In the genomic region with DNA sequence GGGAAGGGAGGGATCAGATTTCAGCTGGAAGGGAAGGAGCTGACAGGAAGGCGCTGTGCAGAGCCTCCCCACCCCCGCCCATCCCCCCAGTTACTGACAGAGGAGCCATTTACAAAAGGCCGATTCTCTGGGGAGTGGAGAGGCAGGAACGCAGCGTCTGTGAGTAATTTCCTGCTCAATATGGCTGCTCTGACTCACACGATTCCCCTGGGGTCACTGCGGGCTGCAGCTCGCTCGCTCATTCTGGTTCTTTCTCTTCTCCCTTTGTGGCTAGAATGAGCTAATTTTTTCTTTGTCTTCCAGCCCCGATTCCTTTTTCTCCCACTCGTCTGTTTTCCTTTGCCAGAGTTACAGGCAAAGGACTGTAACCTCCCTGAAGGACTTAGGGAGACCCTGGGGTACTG, we compare ENCODE assay signal across 1 cellular context.
TF ChIP-seq lines count a peak whose summit lies in the region.

No MANE protein-coding gene starts in this region.

TF ChIP-seq in HEK293, 187 proteins besides CTCF, POLR2A, EP300 and RAD21 (continued from another document and continues in another):
- TF ChIP-seq ZNF510 (tag by site-specific recombination; IDR thresholded peaks at IDR 0.05; ENCODE audit: insufficient replicate concordance) (no peak), ZNF394 (tag by site-specific recombination; IDR thresholded peaks at IDR 0.05; ENCODE audit: borderline replicate concordance) (peak; percentile 75; the same call in 1 of the 2 replicates), YY2 (tag by site-specific recombination; IDR thresholded peaks at IDR 0.05) (peak; percentile 42; the same call in 1 of the 2 replicates), ZNF157 (tag by site-specific recombination; IDR thresholded peaks at IDR 0.05) (no peak), ZNF202 (tag by site-specific recombination; IDR thresholded peaks at IDR 0.05; ENCODE audit: borderline replicate concordance) (no peak), GLIS1 (tag by site-specific recombination; IDR thresholded peaks at IDR 0.05) (peak; percentile 55), ZNF121 (tag by site-specific recombination; IDR thresholded peaks at IDR 0.05) (no peak), ZNF24 (tag by site-specific recombination; IDR thresholded peaks at IDR 0.05) (peak; percentile 49; the same call in 1 of the 2 replicates), SETDB1 (IDR thresholded peaks at IDR 0.05; ENCODE audit: insufficient read length, low read length) (no peak), ZNF239 (tag by site-specific recombination; IDR thresholded peaks at IDR 0.05) (no peak), ZFP3 (tag by site-specific recombination; IDR thresholded peaks at IDR 0.05; ENCODE audit: low read depth) (no peak), ZNF664 (tag by site-specific recombination; IDR thresholded peaks at IDR 0.05) (no peak), ZNF140 (tag by site-specific recombination; IDR thresholded peaks at IDR 0.05) (no peak), ZNF112 (tag by site-specific recombination; IDR thresholded peaks at IDR 0.05) (no peak), ZNF341 (tag by site-specific recombination; IDR thresholded peaks at IDR 0.05; ENCODE audit: low read depth) (peak; percentile 22), ZNF404 (tag by site-specific recombination; IDR thresholded peaks at IDR 0.05) (no peak), ZBTB20 (tag by site-specific recombination; IDR thresholded peaks at IDR 0.05) (peak; percentile 35; the same call in 1 of the 2 replicates), KLF9 (tag by site-specific recombination; IDR thresholded peaks at IDR 0.05; ENCODE audit: low read depth) (peak; percentile 62; the same call in 1 of the 2 replicates), MEIS1 (CRISPR knock-in tag; IDR thresholded peaks at IDR 0.05; ENCODE audit: borderline replicate concordance) (no peak), ZNF548 (tag by site-specific recombination; IDR thresholded peaks at IDR 0.05) (no peak), ZNF747 (tag by site-specific recombination; IDR thresholded peaks at IDR 0.05) (no peak), ZNF596 (tag by site-specific recombination; IDR thresholded peaks at IDR 0.05) (peak; percentile 81), KLF7 (tag by site-specific recombination; IDR thresholded peaks at IDR 0.05; ENCODE audit: borderline replicate concordance) (peak; percentile 84; the same call in 1 of the 2 replicates), ZNF48 (tag by site-specific recombination; IDR thresholded peaks at IDR 0.05) (no peak), ZNF19 (tag by site-specific recombination; IDR thresholded peaks at IDR 0.05; ENCODE audit: low read depth) (no peak), ZNF777 (tag by site-specific recombination; IDR thresholded peaks at IDR 0.05; ENCODE audit: borderline replicate concordance) (no peak), ZNF830 (tag by site-specific recombination; IDR thresholded peaks at IDR 0.05; ENCODE audit: low read depth) (no peak), HOXC10 (CRISPR knock-in tag; IDR thresholded peaks at IDR 0.05) (no peak), MZF1 (tag by site-specific recombination; IDR thresholded peaks at IDR 0.05; ENCODE audit: borderline replicate concordance) (0 out of 2 replicates have a peak, but pooled peaks have one; percentile 49), SP7 (tag by site-specific recombination; IDR thresholded peaks at IDR 0.05) (peak; percentile 90), ZNF677 (tag by site-specific recombination; IDR thresholded peaks at IDR 0.05) (no peak), ZNF426 (tag by site-specific recombination; IDR thresholded peaks at IDR 0.05) (no peak), ZBTB48 (tag by site-specific recombination; IDR thresholded peaks at IDR 0.05) (no peak; the same call in 1 of the 2 replicates), TRIM28 (IDR thresholded peaks at IDR 0.05; ENCODE audit: borderline replicate concordance, low read length) (peak; percentile 92), GLIS2 (tag by site-specific recombination; IDR thresholded peaks at IDR 0.05) (0 out of 2 replicates have a peak, but pooled peaks have one; percentile 40), ZBTB1 (tag by site-specific recombination; IDR thresholded peaks at IDR 0.05) (peak; percentile 59; the same call in 1 of the 2 replicates), TCF7L2 (IDR thresholded peaks at IDR 0.05; ENCODE audit: borderline replicate concordance, low read depth, low read length) (no peak), ZFP69B (tag by site-specific recombination; IDR thresholded peaks at IDR 0.05) (0 out of 2 replicates have a peak, but pooled peaks have one; percentile 22)
- TF ChIP-seq, protein P1, sequence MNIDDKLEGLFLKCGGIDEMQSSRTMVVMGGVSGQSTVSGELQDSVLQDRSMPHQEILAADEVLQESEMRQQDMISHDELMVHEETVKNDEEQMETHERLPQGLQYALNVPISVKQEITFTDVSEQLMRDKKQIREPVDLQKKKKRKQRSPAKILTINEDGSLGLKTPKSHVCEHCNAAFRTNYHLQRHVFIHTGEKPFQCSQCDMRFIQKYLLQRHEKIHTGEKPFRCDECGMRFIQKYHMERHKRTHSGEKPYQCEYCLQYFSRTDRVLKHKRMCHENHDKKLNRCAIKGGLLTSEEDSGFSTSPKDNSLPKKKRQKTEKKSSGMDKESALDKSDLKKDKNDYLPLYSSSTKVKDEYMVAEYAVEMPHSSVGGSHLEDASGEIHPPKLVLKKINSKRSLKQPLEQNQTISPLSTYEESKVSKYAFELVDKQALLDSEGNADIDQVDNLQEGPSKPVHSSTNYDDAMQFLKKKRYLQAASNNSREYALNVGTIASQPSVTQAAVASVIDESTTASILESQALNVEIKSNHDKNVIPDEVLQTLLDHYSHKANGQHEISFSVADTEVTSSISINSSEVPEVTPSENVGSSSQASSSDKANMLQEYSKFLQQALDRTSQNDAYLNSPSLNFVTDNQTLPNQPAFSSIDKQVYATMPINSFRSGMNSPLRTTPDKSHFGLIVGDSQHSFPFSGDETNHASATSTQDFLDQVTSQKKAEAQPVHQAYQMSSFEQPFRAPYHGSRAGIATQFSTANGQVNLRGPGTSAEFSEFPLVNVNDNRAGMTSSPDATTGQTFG (tag by site-specific recombination; IDR thresholded peaks at IDR 0.05; ENCODE audit: borderline replicate concordance) = no peak
- TF ChIP-seq, protein P2, sequence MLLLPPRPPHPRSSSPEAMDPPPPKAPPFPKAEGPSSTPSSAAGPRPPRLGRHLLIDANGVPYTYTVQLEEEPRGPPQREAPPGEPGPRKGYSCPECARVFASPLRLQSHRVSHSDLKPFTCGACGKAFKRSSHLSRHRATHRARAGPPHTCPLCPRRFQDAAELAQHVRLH (tag by site-specific recombination; IDR thresholded peaks at IDR 0.05) = no peak; the same call in 1 of the 2 replicates
- TF ChIP-seq, protein P3, sequence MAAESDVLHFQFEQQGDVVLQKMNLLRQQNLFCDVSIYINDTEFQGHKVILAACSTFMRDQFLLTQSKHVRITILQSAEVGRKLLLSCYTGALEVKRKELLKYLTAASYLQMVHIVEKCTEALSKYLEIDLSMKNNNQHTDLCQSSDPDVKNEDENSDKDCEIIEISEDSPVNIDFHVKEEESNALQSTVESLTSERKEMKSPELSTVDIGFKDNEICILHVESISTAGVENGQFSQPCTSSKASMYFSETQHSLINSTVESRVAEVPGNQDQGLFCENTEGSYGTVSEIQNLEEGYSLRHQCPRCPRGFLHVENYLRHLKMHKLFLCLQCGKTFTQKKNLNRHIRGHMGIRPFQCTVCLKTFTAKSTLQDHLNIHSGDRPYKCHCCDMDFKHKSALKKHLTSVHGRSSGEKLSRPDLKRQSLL (tag by site-specific recombination; IDR thresholded peaks at IDR 0.05) = peak; percentile 16; the same call in 1 of the 2 replicates
- TF ChIP-seq, protein P4, sequence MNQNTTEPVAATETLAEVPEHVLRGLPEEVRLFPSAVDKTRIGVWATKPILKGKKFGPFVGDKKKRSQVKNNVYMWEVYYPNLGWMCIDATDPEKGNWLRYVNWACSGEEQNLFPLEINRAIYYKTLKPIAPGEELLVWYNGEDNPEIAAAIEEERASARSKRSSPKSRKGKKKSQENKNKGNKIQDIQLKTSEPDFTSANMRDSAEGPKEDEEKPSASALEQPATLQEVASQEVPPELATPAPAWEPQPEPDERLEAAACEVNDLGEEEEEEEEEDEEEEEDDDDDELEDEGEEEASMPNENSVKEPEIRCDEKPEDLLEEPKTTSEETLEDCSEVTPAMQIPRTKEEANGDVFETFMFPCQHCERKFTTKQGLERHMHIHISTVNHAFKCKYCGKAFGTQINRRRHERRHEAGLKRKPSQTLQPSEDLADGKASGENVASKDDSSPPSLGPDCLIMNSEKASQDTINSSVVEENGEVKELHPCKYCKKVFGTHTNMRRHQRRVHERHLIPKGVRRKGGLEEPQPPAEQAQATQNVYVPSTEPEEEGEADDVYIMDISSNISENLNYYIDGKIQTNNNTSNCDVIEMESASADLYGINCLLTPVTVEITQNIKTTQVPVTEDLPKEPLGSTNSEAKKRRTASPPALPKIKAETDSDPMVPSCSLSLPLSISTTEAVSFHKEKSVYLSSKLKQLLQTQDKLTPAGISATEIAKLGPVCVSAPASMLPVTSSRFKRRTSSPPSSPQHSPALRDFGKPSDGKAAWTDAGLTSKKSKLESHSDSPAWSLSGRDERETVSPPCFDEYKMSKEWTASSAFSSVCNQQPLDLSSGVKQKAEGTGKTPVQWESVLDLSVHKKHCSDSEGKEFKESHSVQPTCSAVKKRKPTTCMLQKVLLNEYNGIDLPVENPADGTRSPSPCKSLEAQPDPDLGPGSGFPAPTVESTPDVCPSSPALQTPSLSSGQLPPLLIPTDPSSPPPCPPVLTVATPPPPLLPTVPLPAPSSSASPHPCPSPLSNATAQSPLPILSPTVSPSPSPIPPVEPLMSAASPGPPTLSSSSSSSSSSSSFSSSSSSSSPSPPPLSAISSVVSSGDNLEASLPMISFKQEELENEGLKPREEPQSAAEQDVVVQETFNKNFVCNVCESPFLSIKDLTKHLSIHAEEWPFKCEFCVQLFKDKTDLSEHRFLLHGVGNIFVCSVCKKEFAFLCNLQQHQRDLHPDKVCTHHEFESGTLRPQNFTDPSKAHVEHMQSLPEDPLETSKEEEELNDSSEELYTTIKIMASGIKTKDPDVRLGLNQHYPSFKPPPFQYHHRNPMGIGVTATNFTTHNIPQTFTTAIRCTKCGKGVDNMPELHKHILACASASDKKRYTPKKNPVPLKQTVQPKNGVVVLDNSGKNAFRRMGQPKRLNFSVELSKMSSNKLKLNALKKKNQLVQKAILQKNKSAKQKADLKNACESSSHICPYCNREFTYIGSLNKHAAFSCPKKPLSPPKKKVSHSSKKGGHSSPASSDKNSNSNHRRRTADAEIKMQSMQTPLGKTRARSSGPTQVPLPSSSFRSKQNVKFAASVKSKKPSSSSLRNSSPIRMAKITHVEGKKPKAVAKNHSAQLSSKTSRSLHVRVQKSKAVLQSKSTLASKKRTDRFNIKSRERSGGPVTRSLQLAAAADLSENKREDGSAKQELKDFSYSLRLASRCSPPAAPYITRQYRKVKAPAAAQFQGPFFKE (tag by site-specific recombination; IDR thresholded peaks at IDR 0.05; ENCODE audit: borderline replicate concordance) = no peak
- TF ChIP-seq, protein P5, sequence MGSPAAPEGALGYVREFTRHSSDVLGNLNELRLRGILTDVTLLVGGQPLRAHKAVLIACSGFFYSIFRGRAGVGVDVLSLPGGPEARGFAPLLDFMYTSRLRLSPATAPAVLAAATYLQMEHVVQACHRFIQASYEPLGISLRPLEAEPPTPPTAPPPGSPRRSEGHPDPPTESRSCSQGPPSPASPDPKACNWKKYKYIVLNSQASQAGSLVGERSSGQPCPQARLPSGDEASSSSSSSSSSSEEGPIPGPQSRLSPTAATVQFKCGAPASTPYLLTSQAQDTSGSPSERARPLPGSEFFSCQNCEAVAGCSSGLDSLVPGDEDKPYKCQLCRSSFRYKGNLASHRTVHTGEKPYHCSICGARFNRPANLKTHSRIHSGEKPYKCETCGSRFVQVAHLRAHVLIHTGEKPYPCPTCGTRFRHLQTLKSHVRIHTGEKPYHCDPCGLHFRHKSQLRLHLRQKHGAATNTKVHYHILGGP (tag by site-specific recombination; IDR thresholded peaks at IDR 0.05) = no peak
- TF ChIP-seq, protein P6, sequence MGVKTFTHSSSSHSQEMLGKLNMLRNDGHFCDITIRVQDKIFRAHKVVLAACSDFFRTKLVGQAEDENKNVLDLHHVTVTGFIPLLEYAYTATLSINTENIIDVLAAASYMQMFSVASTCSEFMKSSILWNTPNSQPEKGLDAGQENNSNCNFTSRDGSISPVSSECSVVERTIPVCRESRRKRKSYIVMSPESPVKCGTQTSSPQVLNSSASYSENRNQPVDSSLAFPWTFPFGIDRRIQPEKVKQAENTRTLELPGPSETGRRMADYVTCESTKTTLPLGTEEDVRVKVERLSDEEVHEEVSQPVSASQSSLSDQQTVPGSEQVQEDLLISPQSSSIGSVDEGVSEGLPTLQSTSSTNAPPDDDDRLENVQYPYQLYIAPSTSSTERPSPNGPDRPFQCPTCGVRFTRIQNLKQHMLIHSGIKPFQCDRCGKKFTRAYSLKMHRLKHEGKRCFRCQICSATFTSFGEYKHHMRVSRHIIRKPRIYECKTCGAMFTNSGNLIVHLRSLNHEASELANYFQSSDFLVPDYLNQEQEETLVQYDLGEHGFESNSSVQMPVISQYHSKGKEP (tag by site-specific recombination; IDR thresholded peaks at IDR 0.05) = no peak; the same call in none of the 2 replicates
- TF ChIP-seq, protein P7, sequence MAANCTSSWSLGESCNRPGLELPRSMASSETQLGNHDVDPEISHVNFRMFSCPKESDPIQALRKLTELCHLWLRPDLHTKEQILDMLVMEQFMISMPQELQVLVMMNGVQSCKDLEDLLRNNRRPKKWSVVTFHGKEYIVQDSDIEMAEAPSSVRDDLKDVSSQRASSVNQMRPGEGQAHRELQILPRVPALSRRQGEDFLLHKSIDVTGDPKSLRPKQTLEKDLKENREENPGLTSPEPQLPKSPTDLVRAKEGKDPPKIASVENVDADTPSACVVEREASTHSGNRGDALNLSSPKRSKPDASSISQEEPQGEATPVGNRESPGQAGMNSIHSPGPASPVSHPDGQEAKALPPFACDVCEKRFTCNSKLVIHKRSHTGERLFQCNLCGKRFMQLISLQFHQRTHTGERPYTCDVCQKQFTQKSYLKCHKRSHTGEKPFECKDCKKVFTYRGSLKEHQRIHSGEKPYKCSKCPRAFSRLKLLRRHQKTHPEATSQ (tag by site-specific recombination; IDR thresholded peaks at IDR 0.05) = no peak; the same call in 1 of the 2 replicates
- TF ChIP-seq, protein P8, sequence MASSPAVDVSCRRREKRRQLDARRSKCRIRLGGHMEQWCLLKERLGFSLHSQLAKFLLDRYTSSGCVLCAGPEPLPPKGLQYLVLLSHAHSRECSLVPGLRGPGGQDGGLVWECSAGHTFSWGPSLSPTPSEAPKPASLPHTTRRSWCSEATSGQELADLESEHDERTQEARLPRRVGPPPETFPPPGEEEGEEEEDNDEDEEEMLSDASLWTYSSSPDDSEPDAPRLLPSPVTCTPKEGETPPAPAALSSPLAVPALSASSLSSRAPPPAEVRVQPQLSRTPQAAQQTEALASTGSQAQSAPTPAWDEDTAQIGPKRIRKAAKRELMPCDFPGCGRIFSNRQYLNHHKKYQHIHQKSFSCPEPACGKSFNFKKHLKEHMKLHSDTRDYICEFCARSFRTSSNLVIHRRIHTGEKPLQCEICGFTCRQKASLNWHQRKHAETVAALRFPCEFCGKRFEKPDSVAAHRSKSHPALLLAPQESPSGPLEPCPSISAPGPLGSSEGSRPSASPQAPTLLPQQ (tag by site-specific recombination; IDR thresholded peaks at IDR 0.05) = peak; percentile 53
